Comparison of ENCODE assay signal across 8 cellular contexts in the genomic region with DNA sequence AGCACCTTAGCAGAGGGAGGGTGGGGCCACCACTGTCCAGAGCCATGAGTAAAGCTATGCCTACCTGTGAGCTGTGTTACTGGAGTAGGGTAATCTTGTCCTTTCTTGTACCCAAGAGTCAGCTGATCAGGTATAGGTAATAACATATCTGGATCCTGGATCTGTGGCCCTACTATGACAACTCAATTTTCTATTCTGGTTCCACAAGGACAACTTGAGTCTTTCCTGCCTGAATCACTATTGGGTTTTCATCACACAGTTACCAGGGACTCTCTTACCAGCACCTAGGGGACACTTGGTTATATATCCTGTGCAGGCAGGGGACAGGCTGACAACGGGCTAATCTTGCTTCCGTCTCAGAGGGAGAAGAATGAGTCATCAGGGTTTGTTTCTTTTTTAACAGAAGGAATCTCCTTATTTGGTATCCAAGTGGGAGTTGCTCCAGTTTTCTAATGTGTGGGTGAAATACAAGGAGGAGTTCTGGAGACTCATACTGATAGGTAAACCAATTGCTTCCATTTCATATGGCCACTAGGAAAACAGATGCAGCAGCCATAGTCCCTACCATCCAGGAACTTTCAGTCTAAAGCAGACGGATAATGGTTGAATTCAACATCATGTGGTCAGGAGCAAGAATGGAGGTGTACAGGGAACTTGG. TPM values are rescaled to one million over a fixed set of nuclear protein-coding genes. Genes with fewer than 3 reads are reported as not detected.
DNase-seq lines count a peak whose midpoint lies in the region; ATAC-seq and TF ChIP-seq lines count a peak whose summit lies in the region.

No MANE protein-coding gene starts in this region.

- in situ Hi-C loops in GM23248 (cut with MboI) (loop anchor here (25.0 kb wide), 1 partner anchor 918 kb away; a partner anchor contains a TSS), Panc1 (cut with HindIII; ENCODE audit: low pct_unique_long_range_greater_than_20kb, low sequenced_read_pairs) (no loop called here)

- H4K5ac ChIP-seq in mesendoderm (ENCODE audit: low read length) = no peak overlapping the region

- H3K27me3 Mint-ChIP-seq in CD4-positive, alpha-beta T cell = no peaks in the 10 kb centered on the region
- H3K27me3 Mint-ChIP-seq in central memory CD8-positive, alpha-beta T cell = no peaks in the 10 kb centered on the region

- H3F3A ChIP-seq in GM23248 (ENCODE audit: insufficient read depth) (peaks cover 35% of the 10 kb centered on the region), MM.1S (ENCODE audit: insufficient read depth, low read length) (peaks cover 24% of the 10 kb centered on the region)

- H3K36me3 ChIP-seq in GM23248 (ENCODE audit: low read depth) (peaks cover 14% of the 10 kb centered on the region), Panc1 (ENCODE audit: control insufficient read depth, insufficient read depth, low read length) (peaks cover 7% of the 10 kb centered on the region), mesendoderm (ENCODE audit: control insufficient read depth, insufficient read depth, low read length) (no peaks in the 10 kb centered on the region), MM.1S (replicated peaks; ENCODE audit: insufficient read depth, low read length) (peaks cover 40% of the 10 kb centered on the region)

- H4K20me1 ChIP-seq in GM23248 (ENCODE audit: insufficient read depth) (no peaks in the 10 kb centered on the region), MM.1S (ENCODE audit: insufficient read depth, low read length) (peaks cover 27% of the 10 kb centered on the region)

- no peak overlapping the region for H2BK120ac ChIP-seq in mesendoderm (ENCODE audit: low read depth, low read length)

- peak overlapping the region; percentile 40 for H3K4me3 Mint-ChIP-seq in CD4-positive, alpha-beta T cell
- peak overlapping the region; percentile 29 for H3K4me3 Mint-ChIP-seq in central memory CD8-positive, alpha-beta T cell

- H3K4me1 ChIP-seq in GM23248 (ENCODE audit: insufficient read depth) (peaks cover 37% of the 10 kb centered on the region), Panc1 (ENCODE audit: control insufficient read depth, insufficient read depth, low read length) (peaks cover 18% of the 10 kb centered on the region), mesendoderm (ENCODE audit: control insufficient read depth, low read depth, low read length) (no peaks in the 10 kb centered on the region), MM.1S (ENCODE audit: low read length) (peaks cover 41% of the 10 kb centered on the region)

- H2BK15ac ChIP-seq in mesendoderm (replicated peaks; ENCODE audit: low read depth) = no peak overlapping the region

- H2AK5ac ChIP-seq in mesendoderm (ENCODE audit: low read length) = no peak overlapping the region

- no peak overlapping the region for H3K4ac ChIP-seq in mesendoderm (ENCODE audit: low read depth, low read length)

- DNase-seq in CD4-positive, alpha-beta T cell = peak in 2 of 10 experiments; percentile 22 to 33
- DNase-seq in GM23248 (peak; percentile 84), Panc1 (ENCODE audit: low read depth, low spot score) (no peak), mesendoderm (peak; percentile 64), NCI-H345 treated with DMSO at 0.1 percent for 48 hours (lab: John Stamatoyannopoulos, UW; ENCODE audit: unreplicated experiment) (no peak), SK-N-DZ (ENCODE audit: low spot score) (no peak), MM.1S (no peak)
- no peak for DNase-seq in central memory CD8-positive, alpha-beta T cell (ENCODE audit: low spot score in 2 of 2)

- no peak overlapping the region for H3K56ac ChIP-seq in mesendoderm (ENCODE audit: low read length)

- POLR2A ChIA-PET in CD4-positive, alpha-beta T cell (lab: Charles Lee) = no interaction called here
- POLR2A ChIA-PET in Panc1 (lab: Charles Lee) = no interaction called here

- no TSS peak for BruUV-seq in Panc1 (replicated peaks; lab: Mats Ljungman, UMichigan)

- H3K9me3 ChIP-seq in CD4-positive, alpha-beta T cell (ENCODE audit: control insufficient read depth, low read length) = no peaks in the 10 kb centered on the region
- H3K9me3 ChIP-seq in GM23248 (ENCODE audit: low read depth) (no peaks in the 10 kb centered on the region), Panc1 (ENCODE audit: control insufficient read depth, insufficient read depth, low read depth, low read length) (peaks cover 74% of the 10 kb centered on the region; the same call in 1 of the 2 replicates), MM.1S (replicated peaks; ENCODE audit: insufficient read depth, low read length) (no peaks in the 10 kb centered on the region)

- peak overlapping the region; percentile 27 for H3K27ac ChIP-seq in CD4-positive, alpha-beta T cell (ENCODE audit: low read depth, low read length)
- H3K27ac ChIP-seq in GM23248 = no peak overlapping the region
- no peak overlapping the region for H3K27ac ChIP-seq in Panc1 (ENCODE audit: low read length)
- no peak overlapping the region for H3K27ac ChIP-seq in mesendoderm (ENCODE audit: low read depth, low read length)
- H3K27ac ChIP-seq in MM.1S (ENCODE audit: low read length) = no peak overlapping the region

- H3K27ac Mint-ChIP-seq in CD4-positive, alpha-beta T cell = peak overlapping the region; percentile 74
- H3K27ac Mint-ChIP-seq in central memory CD8-positive, alpha-beta T cell (ENCODE audit: low read depth) = peak overlapping the region; percentile 99

- 33 to 34% methylated on average over 3 of the region's 3 CpGs for WGBS in GM23248 (ENCODE audit: low coverage in 1 of 2, low lambda C conversion rate in 2 of 2, missing lambda C conversion rate in 2 of 2), 2 experiments
- WGBS in mesendoderm (ENCODE audit: extremely low coverage, insufficient coverage, low lambda C conversion rate) = no CpG with 5 or more reads among the region's 3 CpGs

- peaks cover 97% of the 10 kb centered on the region for H3K79me2 ChIP-seq in GM23248 (ENCODE audit: insufficient read depth)
- H3K79me2 ChIP-seq in mesendoderm (ENCODE audit: control insufficient read depth, insufficient read depth, low read length) = peaks cover 52% of the 10 kb centered on the region
- peaks cover 99% of the 10 kb centered on the region for H3K79me2 ChIP-seq in MM.1S (ENCODE audit: low read length)

- CTCF ChIA-PET in CD4-positive, alpha-beta T cell (lab: Charles Lee) = interaction anchor here (1.5 to 1.7 kb wide), 2 partner anchors 11 to 420 kb away, joined by 4 to 8 read pairs; no protein-coding TSS in a partner anchor
- CTCF ChIA-PET in Panc1 (lab: Charles Lee) = no interaction called here

- peak overlapping the region; percentile 21 for H3K4me2 ChIP-seq in GM23248 (ENCODE audit: unreplicated experiment)
- H3K4me2 ChIP-seq in mesendoderm (ENCODE audit: low read length) = no peak overlapping the region
- H3K4me2 ChIP-seq in MM.1S (ENCODE audit: low read depth, low read length) = no peak overlapping the region

- peak; percentile 63 for ATAC-seq in CD4-positive, alpha-beta T cell (ENCODE audit: poor library complexity)
- peak; percentile 61 for ATAC-seq in Panc1
- ATAC-seq in central memory CD8-positive, alpha-beta T cell (replicated peaks; ENCODE audit: extremely low read depth, poor library complexity, severe bottlenecking) = peak; percentile 64

- no peak overlapping the region for H3K18ac ChIP-seq in mesendoderm (ENCODE audit: low read length)

- no peak overlapping the region for H3K23ac ChIP-seq in mesendoderm (ENCODE audit: low read length)

- no peak overlapping the region for H2BK5ac ChIP-seq in mesendoderm (ENCODE audit: low read length)

- H2AFZ ChIP-seq in GM23248 (no peak overlapping the region), MM.1S (ENCODE audit: low read length) (no peak overlapping the region)

- H3K79me1 ChIP-seq in mesendoderm (ENCODE audit: low read length) = peaks cover 19% of the 10 kb centered on the region

- H3K9me2 ChIP-seq in GM23248 (ENCODE audit: insufficient read depth) = no peaks in the 10 kb centered on the region
- H3K9me2 ChIP-seq in MM.1S (replicated peaks; ENCODE audit: insufficient read depth, low read length) = no peaks in the 10 kb centered on the region

- H3K9ac ChIP-seq in GM23248 (no peak overlapping the region), mesendoderm (ENCODE audit: low read length) (no peak overlapping the region), MM.1S (ENCODE audit: low read length) (no peak overlapping the region)

- no peaks in the 10 kb centered on the region for H3K27me3 ChIP-seq in CD4-positive, alpha-beta T cell (ENCODE audit: control insufficient read depth, insufficient read depth, low read length)
- H3K27me3 ChIP-seq in GM23248 (replicated peaks; ENCODE audit: insufficient read depth) = no peaks in the 10 kb centered on the region
- no peaks in the 10 kb centered on the region for H3K27me3 ChIP-seq in Panc1 (ENCODE audit: control insufficient read depth, insufficient read depth, low read length)
- no peaks in the 10 kb centered on the region for H3K27me3 ChIP-seq in mesendoderm (ENCODE audit: insufficient read depth, low read length, poor library complexity)
- H3K27me3 ChIP-seq in MM.1S (replicated peaks; ENCODE audit: insufficient read depth, low read length) = no peaks in the 10 kb centered on the region

- H4K8ac ChIP-seq in mesendoderm (ENCODE audit: low read depth, low read length) = no peak overlapping the region

- H3K4me3 ChIP-seq in GM23248 = no peak overlapping the region
- H3K4me3 ChIP-seq in Panc1 (ENCODE audit: low read depth in 2 of 2, low read length in 2 of 2) = no peak overlapping the region
- H3K4me3 ChIP-seq in mesendoderm (ENCODE audit: low read length) = no peak overlapping the region
- no peak overlapping the region for H3K4me3 ChIP-seq in MM.1S (ENCODE audit: low read length)

- peaks cover 88% of the 10 kb centered on the region for H3K4me1 Mint-ChIP-seq in CD4-positive, alpha-beta T cell (ENCODE audit: low read depth)
- H3K4me1 Mint-ChIP-seq in central memory CD8-positive, alpha-beta T cell = peaks cover 71% of the 10 kb centered on the region

- no peaks in the 10 kb centered on the region for H3K9me3 Mint-ChIP-seq in CD4-positive, alpha-beta T cell
- no peaks in the 10 kb centered on the region for H3K9me3 Mint-ChIP-seq in central memory CD8-positive, alpha-beta T cell

- TF ChIP-seq CTCF in CD4-positive, alpha-beta T cell (IDR thresholded peaks at IDR 0.05) = no peak
- TF ChIP-seq CTCF in Panc1 (IDR thresholded peaks at IDR 0.05) (no peak), MM.1S (IDR thresholded peaks at IDR 0.05; ENCODE audit: low read length) (no peak)

- H3K36me3 Mint-ChIP-seq in CD4-positive, alpha-beta T cell (ENCODE audit: low read depth) = peaks cover 83% of the 10 kb centered on the region
- peaks cover 35% of the 10 kb centered on the region for H3K36me3 Mint-ChIP-seq in central memory CD8-positive, alpha-beta T cell (ENCODE audit: insufficient read depth)

- intact Hi-C loops in CD4-positive, alpha-beta T cell (cut with DNase I, micrococcal nuclease) = no loop called here
- intact Hi-C loops in Panc1 (cut with micrococcal nuclease; ENCODE audit: unreplicated experiment) = no loop called here

RNA-seq across cellular contexts. Expression of a gene that starts 6.8 kb away (rescaled TPM):
- total RNA-seq in CD4-positive, alpha-beta T cell = 10 to 100 TPM; 56.0 to 57.9 TPM
- total RNA-seq in GM23248 (2014; rRNA removed; shearing (Covaris generic)) = 6.6 and 6.7 TPM in 2 replicates
- polyA plus RNA-seq in GM23248 (2016; fragmentation: Nextera tagmentation; extraction: Ambion mirVana) = 3.5 and 5.9 TPM in 2 replicates
- total RNA-seq in Panc1 (2021; ENCODE audit: unreplicated experiment) = 24.2 TPM
- 4.0 TPM for polyA plus RNA-seq in Panc1 (2012; ENCODE audit: insufficient read length)
- polyA plus RNA-seq in mesendoderm (2013, experiment 1 of 2) = 15.7 TPM
- 15.4 TPM for polyA plus RNA-seq in mesendoderm (2013, experiment 2 of 2)
- polyA plus RNA-seq in SK-N-DZ (2014; cell fraction: cytosol; rRNA removed) = 5.0 and 6.2 TPM in 2 replicates
- 3.8 and 4.4 TPM in 2 replicates for polyA plus RNA-seq in SK-N-DZ (2014; cell fraction: nucleus; rRNA removed)

Comparison
In these comparisons a context has a peak if more than half of its experiments do, and no peak if none do; other contexts are left out.
1. DNase-seq: peak in GM23248 (single experiment) and mesendoderm (single experiment); none in Panc1 (single experiment), central memory CD8-positive, alpha-beta T cell (0 of 2), NCI-H345 treated with DMSO at 0.1 percent for 48 hours (single experiment), SK-N-DZ (single experiment) and MM.1S (single experiment).
2. Peak in every context shown above with its lines, with median percentiles within 50 percentile points of each other: ATAC-seq.